ENCODE assay signal across 25 cellular contexts in the genomic region with DNA sequence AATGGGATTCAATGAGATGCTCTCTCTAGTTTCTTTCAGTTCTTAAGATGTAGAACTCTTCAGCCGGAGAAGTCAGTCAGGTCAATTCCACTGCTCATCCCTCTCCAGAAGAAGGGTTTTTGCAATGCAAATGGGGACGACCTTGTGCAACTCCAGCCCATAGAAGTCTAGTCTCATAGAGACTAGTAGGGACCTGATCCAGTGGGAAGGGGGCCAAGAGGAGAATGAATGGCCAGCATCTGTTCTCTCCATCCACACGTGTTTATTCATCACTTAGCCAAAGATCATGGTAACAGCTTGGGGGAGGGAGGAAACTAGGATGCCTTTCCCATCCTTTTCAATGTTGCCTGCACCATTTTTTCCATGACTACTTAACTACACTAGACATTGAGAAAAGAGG.
"Had no signal": no experiment of that assay in that cellular context is flagged by ENCODE, and none has a peak within 500 bp of the region (broad histone marks: within the 10 kb centered on the region; RNA-seq: fewer than 3 reads in every experiment).

No MANE protein-coding gene starts in this region.

- H3K36me3 ChIP-seq: adrenal gland, breast epithelium, SJCRH30 had no signal

- H3K4me1 ChIP-seq: adrenal gland, body of pancreas, breast epithelium, SJCRH30 had no signal

- ATAC-seq: activated naive CD4-positive, alpha-beta T cell treated with anti-CD3 and anti-CD28 coated beads, Interleukin-2, amount 50 U/mL, for 72 hours; body of pancreas; Panc1 had no signal

- H3K4me3 ChIP-seq: adrenal gland, body of pancreas, breast epithelium, SJCRH30, SK-N-MC had no signal

- H3K4me2 ChIP-seq: KMS-11 had no signal

- H3K9me3 ChIP-seq: adrenal gland, body of pancreas, breast epithelium, SJCRH30 had no signal

- H3K9ac ChIP-seq: KMS-11 had no signal

- H3K4me3 Mint-ChIP-seq: activated CD4-positive, alpha-beta T cell treated with anti-CD3 and anti-CD28 coated beads, Interleukin-2, amount 10 ng/mL, durations not matched to agents 24 days and 14 days; activated naive CD4-positive, alpha-beta T cell treated with anti-CD3 and anti-CD28 coated beads for 36 hours; activated T-cell treated with anti-CD3 and anti-CD28 coated beads, Interleukin-2, amount 50 U/mL, for 4 hours; activated T-helper 1 cell treated with anti-CD3 and anti-CD28 coated beads, Interleukin-12 subunit alpha, Interleukin-12 subunit beta, Interleukin-2, Interleukin-4 antibody, amounts not matched to agents 30 ng/mL and 10 ng/mL and 1 ng/mL, durations not matched to agents 14 hours and 24 hours and 36 hours; T-helper 2 cell treated with Interferon-gamma antibody and Interleukin-4, amounts not matched to agents 5 μg/mL and 100 μg/mL, for 36 hours had no signal

- H3K27ac ChIP-seq: adrenal gland, body of pancreas, breast epithelium, KMS-11, SJCRH30, SK-N-MC had no signal

- H3K27ac Mint-ChIP-seq: activated CD4-positive, alpha-beta T cell treated with anti-CD3 and anti-CD28 coated beads, Interleukin-2, amount 10 ng/mL, durations not matched to agents 24 days and 14 days; activated naive CD4-positive, alpha-beta T cell treated with anti-CD3 and anti-CD28 coated beads for 36 hours; activated naive CD4-positive, alpha-beta T cell treated with anti-CD3 and anti-CD28 coated beads, Interleukin-2, amount 50 U/mL, for 72 hours; activated T-helper 1 cell treated with anti-CD3 and anti-CD28 coated beads, Interleukin-12 subunit alpha, Interleukin-12 subunit beta, Interleukin-2, Interleukin-4 antibody, amounts not matched to agents 30 ng/mL and 10 ng/mL and 1 ng/mL, durations not matched to agents 14 hours and 24 hours and 36 hours; T-helper 2 cell treated with Interferon-gamma antibody and Interleukin-4, amounts not matched to agents 5 μg/mL and 100 μg/mL, for 36 hours had no signal

- H3K27me3 ChIP-seq: adrenal gland, body of pancreas, breast epithelium, SJCRH30 had no signal

- H3K9me3 Mint-ChIP-seq: activated CD4-positive, alpha-beta T cell treated with anti-CD3 and anti-CD28 coated beads, Interleukin-2, amount 10 ng/mL, durations not matched to agents 24 days and 14 days; activated naive CD4-positive, alpha-beta T cell treated with anti-CD3 and anti-CD28 coated beads for 36 hours; activated naive CD4-positive, alpha-beta T cell treated with anti-CD3 and anti-CD28 coated beads, Interleukin-2, amount 50 U/mL, for 72 hours; activated T-cell treated with anti-CD3 and anti-CD28 coated beads, Interleukin-2, amount 50 U/mL, for 4 hours; activated T-helper 1 cell treated with anti-CD3 and anti-CD28 coated beads, Interleukin-12 subunit alpha, Interleukin-12 subunit beta, Interleukin-2, Interleukin-4 antibody, amounts not matched to agents 30 ng/mL and 10 ng/mL and 1 ng/mL, durations not matched to agents 14 hours and 24 hours and 36 hours; T-helper 2 cell treated with Interferon-gamma antibody and Interleukin-4, amounts not matched to agents 5 μg/mL and 100 μg/mL, for 36 hours had no signal

- H3K36me3 Mint-ChIP-seq: activated naive CD4-positive, alpha-beta T cell treated with anti-CD3 and anti-CD28 coated beads, Interleukin-2, amount 50 U/mL, for 72 hours had no signal

- DNase-seq: activated CD4-positive, alpha-beta T cell treated with anti-CD3 and anti-CD28 coated beads, Interleukin-2, amount 10 ng/mL, durations not matched to agents 24 days and 14 days; activated CD4-positive, alpha-beta T cell treated with anti-CD3 and anti-CD28 coated beads, Interleukin-2, amount 50 U/mL, for 4 hours; activated CD8-positive, alpha-beta memory T cell treated with anti-CD3 and anti-CD28 coated beads, Interleukin-2, amount 50 U/mL, for 4 hours; activated gamma-delta T cell treated with Interleukin-2 at 50 U/mL for 16 hours; activated naive CD4-positive, alpha-beta T cell treated with anti-CD3 and anti-CD28 coated beads for 36 hours; activated T-cell treated with anti-CD3 and anti-CD28 coated beads for 4 hours; activated T-cell treated with anti-CD3 and anti-CD28 coated beads, Interleukin-2, amount 50 U/mL, for 4 hours; adrenal gland; MM.1S; NCI-H1417 treated with DMSO at 0.1 percent for 48 hours; NCI-H187 treated with DMSO at 0.1 percent for 48 hours; NCI-H2081; NCI-H345; NCI-H510A; NCI-H774; SHP77; SJCRH30 had no signal
